In the genomic region with DNA sequence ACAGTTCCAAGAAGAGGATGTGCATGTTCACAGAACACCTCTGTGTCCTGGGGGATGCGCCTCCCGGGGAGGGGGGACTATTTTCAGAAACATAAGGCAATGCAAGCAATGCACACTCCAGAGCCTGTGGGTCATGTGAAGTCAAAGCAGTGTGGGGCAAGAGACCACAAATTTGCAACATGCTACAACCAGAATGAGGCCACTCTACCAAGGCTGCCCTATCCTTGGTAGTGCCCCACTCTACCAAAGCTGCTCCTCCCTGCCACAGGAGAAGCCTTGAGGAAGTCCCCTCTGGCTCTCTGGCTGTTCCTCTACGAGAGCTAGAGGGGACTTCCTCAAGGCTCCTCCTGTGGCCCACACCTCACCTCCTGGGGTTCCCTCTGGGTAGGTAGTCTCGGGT, we compare ENCODE assay signal across 27 cellular contexts.
"Had no signal": no experiment of that assay in that cellular context is flagged by ENCODE, and none has a peak within 500 bp of the region (broad histone marks: within the 10 kb centered on the region; RNA-seq: fewer than 3 reads in every experiment).

No MANE protein-coding gene starts in this region.

- H3K4me1 ChIP-seq: breast epithelium, prostate gland had no signal

- H3K27ac ChIP-seq: breast epithelium, gastroesophageal sphincter, hepatocyte, pancreas, prostate gland, skin epidermis, testis, transverse colon, VCaP had no signal

- ATAC-seq: activated naive CD4-positive, alpha-beta T cell treated with anti-CD3 and anti-CD28 coated beads, Interleukin-2, amount 50 U/mL, for 72 hours; activated T-cell treated with anti-CD3 and anti-CD28 coated beads, Interleukin-2, amount 50 U/mL, for 72 hours; gastroesophageal sphincter; left cardiac atrium; left ventricle myocardium superior; pancreas; sciatic nerve; stimulated activated naive CD8-positive, alpha-beta T cell treated with anti-CD3 and anti-CD28 coated beads, Interleukin-15, Interleukin-2, amounts not matched to agents 100 U/mL and 50 U/mL, for 24 hours had no signal

- H3K4me2 ChIP-seq: hepatocyte had no signal

- H3K9me3 ChIP-seq: breast epithelium, gastroesophageal sphincter, pancreas, prostate gland, testis, transverse colon had no signal

- H3K27me3 ChIP-seq: breast epithelium, gastroesophageal sphincter, hepatocyte, pancreas, testis, transverse colon had no signal

- DNase-seq: activated CD4-positive, alpha-beta T cell treated with anti-CD3 and anti-CD28 coated beads for 4 hours; activated CD4-positive, alpha-beta T cell treated with anti-CD3 and anti-CD28 coated beads, Interleukin-2, amount 50 U/mL, for 4 hours; activated naive CD4-positive, alpha-beta T cell; activated T-cell treated with anti-CD3 and anti-CD28 coated beads for 4 hours; activated T-cell treated with anti-CD3 and anti-CD28 coated beads, Interleukin-2, amount 50 U/mL, for 72 hours; central memory CD4-positive, alpha-beta T cell; left cardiac atrium; left ventricle myocardium superior; mammary epithelial cell; naive B cell; nephron progenitor cell; nucleus accumbens; pancreas; retina; stimulated activated CD4-positive, alpha-beta T cell treated with anti-CD3 and anti-CD28 coated beads, Interleukin-12 subunit alpha, Interleukin-12 subunit beta, amount 100 ng/mL, for 4 hours; stimulated activated CD4-positive, alpha-beta T cell treated with anti-CD3 and anti-CD28 coated beads, Interleukin-4, amount 100 ng/mL, for 1 hour; stimulated activated naive CD8-positive, alpha-beta T cell treated with anti-CD3 and anti-CD28 coated beads, Interleukin-15, Interleukin-2, amounts not matched to agents 100 U/mL and 50 U/mL, for 24 hours; testis; transverse colon had no signal

- H2AFZ ChIP-seq: hepatocyte had no signal

- H3K4me3 ChIP-seq: breast epithelium, gastroesophageal sphincter, hepatocyte, pancreas, prostate gland, skin epidermis, testis, transverse colon had no signal
